27 cellular contexts compared by ENCODE assay signal in the genomic region with DNA sequence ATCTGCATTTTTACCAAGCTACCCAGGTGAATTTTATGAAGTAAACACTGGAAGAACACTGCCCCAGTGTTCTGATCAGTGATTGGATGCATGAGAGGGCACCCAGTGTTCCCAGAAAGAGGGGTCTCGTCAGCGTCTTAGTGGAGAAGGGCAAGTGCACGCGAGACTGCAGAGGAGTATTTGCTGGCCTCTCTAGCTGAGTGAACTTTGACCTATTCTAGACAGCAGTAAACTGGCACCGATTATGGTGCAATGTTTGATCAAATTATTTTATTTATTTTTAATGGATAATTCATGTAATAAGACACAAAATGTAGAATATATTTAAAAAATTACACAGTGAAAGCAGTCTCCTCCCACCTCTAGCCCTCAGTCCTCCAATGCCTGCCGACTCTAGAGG. TPM values are rescaled to one million over a fixed set of nuclear protein-coding genes. Genes with fewer than 3 reads are reported as not detected.
"Had no signal": no experiment of that assay in that cellular context is flagged by ENCODE, and none has a peak within 500 bp of the region (broad histone marks: within the 10 kb centered on the region; RNA-seq: fewer than 3 reads in every experiment).

No MANE protein-coding gene starts in this region.

- H3K4me1 ChIP-seq: parathyroid adenoma, psoas muscle, suprapubic skin, testis, tibial artery, upper lobe of right lung, uterus had no signal

- H3K9ac ChIP-seq: neural progenitor cell, parathyroid adenoma had no signal

- ATAC-seq: naive thymus-derived CD4-positive, alpha-beta T cell; natural killer cell; psoas muscle; right cardiac atrium; sciatic nerve; stimulated activated effector memory CD8-positive, alpha-beta T cell treated with anti-CD3 and anti-CD28 coated beads, Interleukin-12 subunit alpha, Interleukin-12 subunit beta, amount 100 ng/mL, for 72 hours; stimulated activated naive B cell treated with anti-CD40 and anti-IgM and Interleukin-4, amounts not matched to agents 10 μg/mL and 1 μg/mL and 100 μg/mL, for 72 hours; stimulated activated naive CD8-positive, alpha-beta T cell treated with anti-CD3 and anti-CD28 coated beads, Interleukin-15, amount 100 ng/mL, for 72 hours; stimulated activated naive CD8-positive, alpha-beta T cell treated with anti-CD3 and anti-CD28 coated beads, Interleukin-15, Interleukin-2, amounts not matched to agents 100 U/mL and 50 U/mL, for 24 hours; upper lobe of right lung had no signal

- DNase-seq: naive thymus-derived CD4-positive, alpha-beta T cell; natural killer cell; occipital lobe; ovary; posterior cingulate gyrus; psoas muscle; right cardiac atrium; stimulated activated CD4-positive, alpha-beta T cell treated with anti-CD3 and anti-CD28 coated beads, Interleukin-15, amount 100 ng/mL, for 24 hours; stimulated activated CD4-positive, alpha-beta T cell treated with anti-CD3 and anti-CD28 coated beads, Interleukin-2, amount 100 ng/mL, for 24 hours; stimulated activated CD4-positive, alpha-beta T cell treated with anti-CD3 and anti-CD28 coated beads, Interleukin-2, amount 100 ng/mL, for 48 hours; stimulated activated CD4-positive, alpha-beta T cell treated with anti-CD3 and anti-CD28 coated beads, Interleukin-4, amount 100 ng/mL, for 24 hours; stimulated activated naive B cell treated with anti-CD40 and anti-IgM and Interleukin-4, amounts not matched to agents 10 μg/mL and 1 μg/mL and 100 μg/mL, for 72 hours; stimulated activated naive CD8-positive, alpha-beta T cell treated with anti-CD3 and anti-CD28 coated beads, Interleukin-15, amount 100 ng/mL, for 72 hours; stimulated activated naive CD8-positive, alpha-beta T cell treated with anti-CD3 and anti-CD28 coated beads, Interleukin-15, Interleukin-2, amounts not matched to agents 100 U/mL and 50 U/mL, for 24 hours; substantia nigra; testis; tibial artery; transverse colon; upper lobe of right lung; uterus had no signal

- H3K4me3 ChIP-seq: neural progenitor cell, ovary, psoas muscle, skin epidermis, suprapubic skin, testis, tibial artery, transverse colon, upper lobe of right lung, uterus had no signal

- H3K27me3 ChIP-seq: neural progenitor cell, ovary, testis, tibial artery, transverse colon, upper lobe of right lung, uterus had no signal

- H3K27ac ChIP-seq: neural progenitor cell, ovary, parathyroid adenoma, psoas muscle, skin epidermis, suprapubic skin, testis, tibial artery, transverse colon, upper lobe of right lung, uterus had no signal

- H3K9me3 ChIP-seq: ovary, psoas muscle, suprapubic skin, testis, tibial artery, transverse colon, upper lobe of right lung, uterus had no signal

- H3K36me3 ChIP-seq: neural progenitor cell, ovary, suprapubic skin, tibial artery, transverse colon, upper lobe of right lung, uterus had no signal

RNA-seq across cellular contexts. Expression of gene GALNT8, which starts 5.3 kb away (rescaled TPM):
- total RNA-seq: osteoblast had no signal
